ENCODE assay signal across 11 cellular contexts in the genomic region with DNA sequence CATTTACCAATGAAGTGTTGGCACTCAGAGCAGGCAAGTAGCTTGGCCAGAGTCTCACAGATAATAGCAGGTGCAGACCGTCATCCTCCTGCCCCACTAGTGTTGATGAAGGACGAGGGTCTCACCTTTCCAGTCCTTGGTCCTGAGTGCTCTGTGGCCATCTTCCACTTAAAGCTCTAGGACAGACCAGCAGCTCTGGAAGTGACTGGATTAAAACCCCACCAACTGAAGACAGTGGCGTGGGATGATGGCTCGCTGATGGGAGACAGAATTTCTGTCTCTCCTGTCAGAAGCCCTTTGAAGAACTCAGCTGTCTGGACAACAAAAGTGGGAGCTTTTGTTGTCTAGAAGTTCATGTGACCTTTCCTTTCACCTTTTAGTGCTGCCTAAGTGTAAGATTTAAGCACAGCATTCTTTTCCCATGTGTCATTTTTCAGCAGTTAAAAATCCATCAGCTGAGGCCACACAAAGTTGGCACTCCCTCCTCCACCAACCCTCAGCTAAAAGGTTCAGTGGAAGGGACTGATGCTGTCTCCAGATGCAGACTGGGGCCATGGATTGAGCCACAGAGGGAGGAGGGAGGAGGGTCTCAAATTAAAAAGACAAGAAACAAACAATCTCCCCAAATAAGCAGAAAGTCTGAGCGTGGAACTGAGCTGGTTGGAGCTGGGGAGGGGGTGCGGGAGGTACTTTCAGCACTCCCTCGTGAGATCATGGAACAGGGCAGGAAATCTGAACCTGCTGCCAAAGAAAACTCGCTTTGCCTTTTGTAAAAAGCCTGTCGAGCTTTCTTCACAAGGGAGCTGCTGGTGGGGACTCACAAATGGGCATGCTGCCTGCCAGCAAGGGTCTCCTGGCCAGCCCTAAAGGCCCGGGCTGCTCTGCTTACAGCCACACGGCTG.
DNase-seq lines count a peak whose midpoint lies in the region; ATAC-seq, FAIRE-seq and TF ChIP-seq lines count a peak whose summit lies in the region.
"Had no signal": no experiment of that assay in that cellular context is flagged by ENCODE, and none has a peak within 500 bp of the region (broad histone marks: within the 10 kb centered on the region; RNA-seq: fewer than 3 reads in every experiment).

No MANE protein-coding gene starts in this region.

- TF ChIP-seq CTCF in astrocyte of the spinal cord (IDR thresholded peaks at IDR 0.05; ENCODE audit: low read depth, low read length) (no peak), sigmoid colon (IDR thresholded peaks at IDR 0.05) (no peak), GM10248 (IDR thresholded peaks at IDR 0.05; ENCODE audit: control extremely low read depth, extremely low read depth, low read depth, missing control alignments) (no peak)

- peaks cover 0 to 2% (median 0%) of the 10 kb centered on the region in 4 donors for H3K36me3 ChIP-seq in sigmoid colon

- intact Hi-C loops in right cardiac atrium (cut with DNase I), result no loop called here
- intact Hi-C loops in sigmoid colon (cut with DNase I), result no loop called here

- H3K4me3 ChIP-seq in astrocyte of the spinal cord (ENCODE audit: low read depth, low read length) (no peak overlapping the region), right cardiac atrium (ENCODE audit: low read length) (no peak overlapping the region), sigmoid colon (no peak overlapping the region)

- H3K27me3 ChIP-seq in right cardiac atrium (ENCODE audit: control insufficient read depth, insufficient read depth), result no peaks in the 10 kb centered on the region
- no peaks in the 10 kb centered on the region for H3K27me3 ChIP-seq in sigmoid colon

- no peak for TF ChIP-seq POLR2A in sigmoid colon (IDR thresholded peaks at IDR 0.05)

- FAIRE-seq in GM19239 (lab: Jason Lieb, UNC), result no peak

- ATAC-seq in right cardiac atrium (peak; percentile 67 to 77), GM19023 (IDR thresholded peaks at IDR 0.05; ENCODE audit: unreplicated experiment) (no peak)
- ATAC-seq: effector memory CD8-positive, alpha-beta T cell had no signal

- POLR2A ChIA-PET in GM10248 (lab: Yijun Ruan, JAX), result no interaction called here

- CTCF ChIA-PET in GM10248 (lab: Yijun Ruan, JAX), result interaction anchor here (1.2 to 1.3 kb wide), 2 partner anchors 8 to 11 kb away, joined by 3 to 4 read pairs; no protein-coding TSS in a partner anchor

- in situ Hi-C loops in astrocyte of the spinal cord (cut with HindIII; ENCODE audit: low sequenced_read_pairs), result no loop called here

- TF ChIP-seq EP300 in sigmoid colon (IDR thresholded peaks at IDR 0.05), result no peak

- DNase-seq in HCEC 1CT (peak; percentile 55), astrocyte of the spinal cord (ENCODE audit: low read depth, low spot score) (peak; percentile 67), right cardiac atrium (peak in 2 of 3 donors; percentile 32 to 55), sigmoid colon (no peak), GM19239 (ENCODE audit: insufficient read length, low spot score) (no peak), GM10248 (ENCODE audit: extremely low spot score) (no peak)
- DNase-seq in central memory CD4-positive, alpha-beta T cell, result no peak
- DNase-seq: activated T-cell treated with anti-CD3 and anti-CD28 coated beads, Interleukin-2, amount 50 U/mL, for 1 hour; effector memory CD8-positive, alpha-beta T cell; stimulated activated CD4-positive, alpha-beta T cell treated with anti-CD3 and anti-CD28 coated beads, Interleukin-2, amount 100 ng/mL, for 24 hours had no signal

- H3K9me3 ChIP-seq in right cardiac atrium (ENCODE audit: control insufficient read depth, low read length) (no peaks in the 10 kb centered on the region), sigmoid colon (no peaks in the 10 kb centered on the region)

- WGBS in right cardiac atrium, result 42% methylated on average over 11 of the region's 11 CpGs
- 83 to 84% methylated on average over 11 of the region's 11 CpGs for WGBS in sigmoid colon, 2 donors

- H3K4me1 ChIP-seq in right cardiac atrium (ENCODE audit: control insufficient read depth, insufficient read depth, low read length) (peaks cover 8% of the 10 kb centered on the region), sigmoid colon (peaks cover 0 to 26% (median 21%) of the 10 kb centered on the region in 4 donors)

- H3K27ac ChIP-seq in right cardiac atrium (ENCODE audit: low read length) (no peak overlapping the region), sigmoid colon (peak overlapping the region in 3 of 4 donors; percentile 4 to 60 (median 46))

Comparison
In these comparisons a context has a peak if more than half of its experiments do, and no peak if none do; other contexts are left out.
1. DNase-seq: peak in HCEC 1CT (single experiment), astrocyte of the spinal cord (single experiment) and right cardiac atrium (2 of 3); none in sigmoid colon (single experiment), central memory CD4-positive, alpha-beta T cell (single experiment), GM19239 (single experiment) and GM10248 (single experiment).